Comparison of ENCODE assay signal across 10 cellular contexts in genomic region chr7:139771001-139771956, GRCh38. TPM values are rescaled to one million over a fixed set of nuclear protein-coding genes. Genes with fewer than 3 reads are reported as not detected.
DNase-seq lines count a peak whose midpoint lies in the region; ATAC-seq and TF ChIP-seq lines count a peak whose summit lies in the region.
"Had no signal": no experiment of that assay in that cellular context is flagged by ENCODE, and none has a peak within 500 bp of the region (broad histone marks: within the 10 kb centered on the region; RNA-seq: fewer than 3 reads in every experiment).

No MANE protein-coding gene starts in this region.

- H2AFZ ChIP-seq in mammary epithelial cell (ENCODE audit: low read depth, low read length) = peak overlapping the region; percentile 22

- no peak for DNase-seq in CD8-positive, alpha-beta T cell
- DNase-seq in NCI-H460 (ENCODE audit: extremely low read depth, low read depth) = peak; percentile 77
- peak; percentile 94 for DNase-seq in mammary epithelial cell
- no peak for DNase-seq in naive thymus-derived CD8-positive, alpha-beta T cell
- no peak for DNase-seq in occipital lobe (lab: John Stamatoyannopoulos, UW)
- no peak for DNase-seq in stimulated activated naive CD8-positive, alpha-beta T cell treated with anti-CD3 and anti-CD28 coated beads, Interleukin-15, amount 100 ng/mL, for 72 hours

- TSS peak; percentile 0 for BruUV-seq in mammary epithelial cell (replicated peaks; lab: Mats Ljungman, UMichigan)

- no peaks in the 10 kb centered on the region for H3K27me3 ChIP-seq in CD8-positive, alpha-beta T cell (ENCODE audit: insufficient read depth, low read length)
- H3K27me3 ChIP-seq in mammary epithelial cell (ENCODE audit: insufficient read depth, low read length) = no peaks in the 10 kb centered on the region
- H3K27me3 ChIP-seq: pancreas, suprapubic skin had no signal

- WGBS in mammary epithelial cell (ENCODE audit: low coverage, missing lambda C conversion rate) = 11% methylated on average over 15 of the region's 15 CpGs

- H3K9me3 ChIP-seq in CD8-positive, alpha-beta T cell (ENCODE audit: low read length) = no peaks in the 10 kb centered on the region
- no peaks in the 10 kb centered on the region for H3K9me3 ChIP-seq in mammary epithelial cell (replicated peaks; ENCODE audit: insufficient read depth, low read length)
- H3K9me3 ChIP-seq: pancreas, suprapubic skin had no signal

- no peak overlapping the region for H3K27ac ChIP-seq in CD8-positive, alpha-beta T cell (ENCODE audit: low read depth, low read length)
- peak overlapping the region; percentile 83 for H3K27ac ChIP-seq in mammary epithelial cell (ENCODE audit: insufficient read depth, low read depth, low read length)
- H3K27ac ChIP-seq: suprapubic skin had no signal

- H3K4me1 Mint-ChIP-seq in CD8-positive, alpha-beta T cell (ENCODE audit: low read depth) = peaks cover 91% of the 10 kb centered on the region
- H3K4me1 Mint-ChIP-seq in naive thymus-derived CD8-positive, alpha-beta T cell = peaks cover 52 to 97% (median 88%) of the 10 kb centered on the region in 4 donors
- H3K4me1 Mint-ChIP-seq in stimulated activated naive CD8-positive, alpha-beta T cell treated with anti-CD3 and anti-CD28 coated beads, Interleukin-15, amount 100 ng/mL, for 72 hours = peaks cover 91% of the 10 kb centered on the region

- no peaks in the 10 kb centered on the region for H3K36me3 ChIP-seq in CD8-positive, alpha-beta T cell (ENCODE audit: insufficient read depth, low read length)
- H3K36me3 ChIP-seq in mammary epithelial cell (ENCODE audit: insufficient read depth, low read length) = peaks cover under 1% of the 10 kb centered on the region
- H3K36me3 ChIP-seq: pancreas, suprapubic skin had no signal

- H3K36me3 Mint-ChIP-seq in CD8-positive, alpha-beta T cell = peaks cover 7% of the 10 kb centered on the region
- peaks cover 0 to 2% (median 0%) of the 10 kb centered on the region in 3 donors for H3K36me3 Mint-ChIP-seq in naive thymus-derived CD8-positive, alpha-beta T cell

- no peak overlapping the region for H3K4me3 ChIP-seq in CD8-positive, alpha-beta T cell (ENCODE audit: low read depth, low read length)
- H3K4me3 ChIP-seq in mammary epithelial cell (replicated peaks in 1 of 3; ENCODE audit: insufficient read depth in 1 of 3, low read depth in 2 of 3, low read length in 3 of 3) = peak overlapping the region; percentile 22 to 28 (median 25)
- H3K4me3 ChIP-seq: pancreas, suprapubic skin had no signal

- POLR2A ChIA-PET in CD8-positive, alpha-beta T cell (lab: Charles Lee) = no interaction called here
- POLR2A ChIA-PET in naive thymus-derived CD8-positive, alpha-beta T cell (lab: Charles Lee) = no interaction called here

- H3K27ac Mint-ChIP-seq in CD8-positive, alpha-beta T cell = peak overlapping the region; percentile 29
- peak overlapping the region in 8 of 10 donors; percentile 17 to 93 (median 47) for H3K27ac Mint-ChIP-seq in naive thymus-derived CD8-positive, alpha-beta T cell
- H3K27ac Mint-ChIP-seq in stimulated activated naive CD8-positive, alpha-beta T cell treated with anti-CD3 and anti-CD28 coated beads, Interleukin-15, amount 100 ng/mL, for 72 hours = peak overlapping the region in 1 of 2 donors; percentile 6

- no peaks in the 10 kb centered on the region for H4K20me1 ChIP-seq in mammary epithelial cell (ENCODE audit: insufficient read depth, low read length)

- dilution Hi-C loops in mammary epithelial cell (cut with HindIII; ENCODE audit: low sequenced_read_pairs) = no loop called here

- no peak for ATAC-seq in CD8-positive, alpha-beta T cell
- no peak for ATAC-seq in naive thymus-derived CD8-positive, alpha-beta T cell
- ATAC-seq in HG03095 (IDR thresholded peaks at IDR 0.05; ENCODE audit: unreplicated experiment) = no peak
- no peak for ATAC-seq in GM21528 (IDR thresholded peaks at IDR 0.05; ENCODE audit: low FRiP score, unreplicated experiment)
- no peak for ATAC-seq in stimulated activated naive CD8-positive, alpha-beta T cell treated with anti-CD3 and anti-CD28 coated beads, Interleukin-15, amount 100 ng/mL, for 72 hours

- no peaks in the 10 kb centered on the region for H3K27me3 Mint-ChIP-seq in CD8-positive, alpha-beta T cell (ENCODE audit: low read depth)
- no peaks in the 10 kb centered on the region for H3K27me3 Mint-ChIP-seq in naive thymus-derived CD8-positive, alpha-beta T cell
- no peaks in the 10 kb centered on the region for H3K27me3 Mint-ChIP-seq in stimulated activated naive CD8-positive, alpha-beta T cell treated with anti-CD3 and anti-CD28 coated beads, Interleukin-15, amount 100 ng/mL, for 72 hours

- H3K9ac ChIP-seq in mammary epithelial cell (ENCODE audit: insufficient read depth, low read length) = peak overlapping the region; percentile 58

- intact Hi-C loops in CD8-positive, alpha-beta T cell (cut with DNase I, micrococcal nuclease) = loop anchor here (10.0 kb wide), 2 partner anchors 534 to 904 kb away; partner anchors contain the start of gene ADCK2 (in 1 of the 2)
- intact Hi-C loops in mammary epithelial cell (cut with micrococcal nuclease) = loop anchor here (1.0 to 10.0 kb wide), 2 partner anchors 44 to 554 kb away; no protein-coding TSS in a partner anchor

- TF ChIP-seq CTCF in CD8-positive, alpha-beta T cell (IDR thresholded peaks at IDR 0.05) = no peak
- no peak for TF ChIP-seq CTCF in mammary epithelial cell (conservative IDR thresholded peaks at IDR 0.05 in 1 of 2, IDR thresholded peaks at IDR 0.05 in 1 of 2; ENCODE audit: extremely low read depth in 1 of 2, insufficient read depth in 1 of 2, low read depth in 1 of 2, low read length in 2 of 2)

- H3K79me2 ChIP-seq in mammary epithelial cell (ENCODE audit: insufficient read depth, low read length) = peaks cover 88% of the 10 kb centered on the region

- no peaks in the 10 kb centered on the region for H3K9me3 Mint-ChIP-seq in CD8-positive, alpha-beta T cell
- no peaks in the 10 kb centered on the region for H3K9me3 Mint-ChIP-seq in naive thymus-derived CD8-positive, alpha-beta T cell
- no peaks in the 10 kb centered on the region for H3K9me3 Mint-ChIP-seq in stimulated activated naive CD8-positive, alpha-beta T cell treated with anti-CD3 and anti-CD28 coated beads, Interleukin-15, amount 100 ng/mL, for 72 hours

- H3K4me1 ChIP-seq in CD8-positive, alpha-beta T cell (ENCODE audit: insufficient read depth, low read length) = peaks cover 68% of the 10 kb centered on the region
- H3K4me1 ChIP-seq in mammary epithelial cell (ENCODE audit: insufficient read depth, low read length) = peaks cover 61% of the 10 kb centered on the region

- CTCF ChIA-PET in CD8-positive, alpha-beta T cell (lab: Charles Lee) = interaction anchor here (0.7 kb wide), 1 partner anchor 152 kb away, joined by 3 read pairs; no protein-coding TSS in a partner anchor
- CTCF ChIA-PET in mammary epithelial cell (lab: Charles Lee; ENCODE audit: low non-redundant PET) = no interaction called here

- peak overlapping the region; percentile 79 for H3K4me2 ChIP-seq in mammary epithelial cell (ENCODE audit: insufficient read depth, low read depth, low read length)

- H3K4me3 Mint-ChIP-seq in CD8-positive, alpha-beta T cell = no peak overlapping the region
- H3K4me3 Mint-ChIP-seq in naive thymus-derived CD8-positive, alpha-beta T cell = peak overlapping the region in 3 of 10 donors; percentile 2 to 41 (median 26)
- no peak overlapping the region for H3K4me3 Mint-ChIP-seq in stimulated activated naive CD8-positive, alpha-beta T cell treated with anti-CD3 and anti-CD28 coated beads, Interleukin-15, amount 100 ng/mL, for 72 hours

- in situ Hi-C loops in mammary epithelial cell (cut with MboI; ENCODE audit: low sequenced_read_pairs in 2 of 2) = no loop called here

RNA-seq across cellular contexts. Expression of gene HIPK2, which starts 6.5 kb away (rescaled TPM):
- total RNA-seq in CD8-positive, alpha-beta T cell = 10 to 100 TPM; 19.8 to 21.3 TPM
- total RNA-seq in NCI-H460 (2014; rRNA removed; shearing (Covaris generic)) = 20.6 and 24.3 TPM in 2 replicates
- polyA plus RNA-seq in NCI-H460 (2014; cell fraction: nucleus; rRNA removed) = 7.7 and 9.1 TPM in 2 replicates
- total RNA-seq in mammary epithelial cell (10 to 100 TPM; 31.0 to 58.3 TPM), occipital lobe (12.0 TPM)
- polyA plus RNA-seq in mammary epithelial cell = 26.4 TPM
- 68.5 TPM for polyA minus RNA-seq in mammary epithelial cell
- total RNA-seq in naive thymus-derived CD8-positive, alpha-beta T cell = 10 to 100 TPM; 28.7 to 32.9 TPM
- polyA plus RNA-seq in naive thymus-derived CD8-positive, alpha-beta T cell = 1 to 10 TPM; 2.1 to 4.3 (median 3.1) TPM

RNA-seq across cellular contexts. Expression of gene TBXAS1, which starts 57.8 kb away (rescaled TPM):
- total RNA-seq in CD8-positive, alpha-beta T cell = under 1 TPM; 0.43 to 0.97 TPM
- total RNA-seq in NCI-H460 (2014; rRNA removed; shearing (Covaris generic)) = 3.7 and 4.0 TPM in 2 replicates
- polyA plus RNA-seq in NCI-H460 (2014; cell fraction: nucleus; rRNA removed) = 2.6 and 7.3 TPM in 2 replicates
- total RNA-seq in mammary epithelial cell (1 to 10 TPM in 1 of 2 donors, not detected in 1; 5.2 TPM), occipital lobe (3.4 TPM)
- 3.1 TPM for polyA plus RNA-seq in mammary epithelial cell
- polyA minus RNA-seq in mammary epithelial cell = 13.3 TPM
- 1 to 10 TPM; 1.6 to 2.7 TPM for total RNA-seq in naive thymus-derived CD8-positive, alpha-beta T cell
- 1 to 10 TPM in 1 of 3 donors, under 1 TPM in 2; 0.41 to 1.1 (median 0.75) TPM for polyA plus RNA-seq in naive thymus-derived CD8-positive, alpha-beta T cell

Comparison
In these comparisons a context has a peak if more than half of its experiments do, and no peak if none do; other contexts are left out.
1. DNase-seq: peak in NCI-H460 (single experiment) and mammary epithelial cell (single experiment); none in CD8-positive, alpha-beta T cell (0 of 7), naive thymus-derived CD8-positive, alpha-beta T cell (0 of 10), occipital lobe (single experiment) and stimulated activated naive CD8-positive, alpha-beta T cell treated with anti-CD3 and anti-CD28 coated beads, Interleukin-15, amount 100 ng/mL, for 72 hours (0 of 2).